ENCODE assay signal across 36 cellular contexts in the genomic region with DNA sequence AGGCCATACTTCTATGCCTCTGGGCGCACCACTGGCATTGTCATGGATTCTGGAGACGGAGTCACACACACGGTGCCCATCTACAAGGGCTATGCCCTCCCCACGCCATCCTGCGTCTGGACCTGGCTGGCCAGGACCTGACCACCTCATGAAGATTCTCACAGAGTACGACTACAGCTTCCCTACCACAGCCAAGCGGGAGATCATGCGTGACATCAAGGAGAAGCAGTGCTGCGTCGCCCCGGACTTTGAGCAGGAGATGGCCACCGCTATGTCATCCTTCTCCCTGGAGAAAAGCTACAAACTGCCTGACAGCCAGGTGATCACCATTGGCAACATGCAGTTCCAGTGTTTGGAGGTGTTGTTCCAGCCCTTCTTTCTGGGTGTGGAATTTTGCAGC. TPM values are rescaled to one million over a fixed set of nuclear protein-coding genes. Genes with fewer than 3 reads are reported as not detected.
"Had no signal": no experiment of that assay in that cellular context is flagged by ENCODE, and none has a peak within 500 bp of the region (broad histone marks: within the 10 kb centered on the region; RNA-seq: fewer than 3 reads in every experiment).

No MANE protein-coding gene starts in this region.

- H3K4me1 Mint-ChIP-seq: activated CD4-positive, alpha-beta memory T cell treated with anti-CD3 and anti-CD28 coated beads, Interleukin-2, amount 10 ng/mL, durations not matched to agents 7 days and 5 days; activated naive CD4-positive, alpha-beta T cell treated with anti-CD3 and anti-CD28 coated beads, Interleukin-2, amount 50 U/mL, for 24 hours; activated T-helper 17 cell treated with anti-CD3 and anti-CD28 coated beads, Interleukin-2, amount 50 U/mL, for 72 hours had no signal

- ATAC-seq: activated T-helper 17 cell treated with anti-CD3 and anti-CD28 coated beads, Interleukin-2, amount 50 U/mL, for 72 hours; PC-3 had no signal

- H3K27ac Mint-ChIP-seq: activated CD4-positive, alpha-beta memory T cell treated with anti-CD3 and anti-CD28 coated beads, Interleukin-2, amount 10 ng/mL, durations not matched to agents 7 days and 5 days; activated naive CD4-positive, alpha-beta T cell treated with anti-CD3 and anti-CD28 coated beads, Interleukin-2, amount 50 U/mL, for 24 hours; activated naive CD8-positive, alpha-beta T cell treated with anti-CD3 and anti-CD28 coated beads, Interleukin-2, amount 10 ng/mL, durations not matched to agents 7 days and 5 days; activated T-helper 17 cell treated with anti-CD3 and anti-CD28 coated beads, Interleukin-2, amount 50 U/mL, for 72 hours; IgD-negative memory B cell had no signal

- H3K27ac ChIP-seq: ascending aorta, Peyer's patch, WERI-Rb-1 had no signal

- H3K4me3 ChIP-seq: ascending aorta, Peyer's patch had no signal

- H3K27me3 Mint-ChIP-seq: activated CD4-positive, alpha-beta memory T cell treated with anti-CD3 and anti-CD28 coated beads, Interleukin-2, amount 10 ng/mL, durations not matched to agents 7 days and 5 days; activated naive CD4-positive, alpha-beta T cell treated with anti-CD3 and anti-CD28 coated beads, Interleukin-2, amount 50 U/mL, for 24 hours; activated naive CD8-positive, alpha-beta T cell treated with anti-CD3 and anti-CD28 coated beads, Interleukin-2, amount 10 ng/mL, durations not matched to agents 7 days and 5 days; activated T-helper 17 cell treated with anti-CD3 and anti-CD28 coated beads, Interleukin-2, amount 50 U/mL, for 72 hours; IgD-negative memory B cell had no signal

- H3K4me3 Mint-ChIP-seq: activated CD4-positive, alpha-beta memory T cell treated with anti-CD3 and anti-CD28 coated beads, Interleukin-2, amount 10 ng/mL, durations not matched to agents 7 days and 5 days; activated naive CD4-positive, alpha-beta T cell treated with anti-CD3 and anti-CD28 coated beads, Interleukin-2, amount 50 U/mL, for 24 hours; activated naive CD8-positive, alpha-beta T cell treated with anti-CD3 and anti-CD28 coated beads, Interleukin-2, amount 10 ng/mL, durations not matched to agents 7 days and 5 days; activated T-helper 17 cell treated with anti-CD3 and anti-CD28 coated beads, Interleukin-2, amount 50 U/mL, for 72 hours; IgD-negative memory B cell had no signal

- H3K9me3 Mint-ChIP-seq: activated CD4-positive, alpha-beta memory T cell treated with anti-CD3 and anti-CD28 coated beads, Interleukin-2, amount 10 ng/mL, durations not matched to agents 7 days and 5 days; activated naive CD8-positive, alpha-beta T cell treated with anti-CD3 and anti-CD28 coated beads, Interleukin-2, amount 10 ng/mL, durations not matched to agents 7 days and 5 days; activated T-helper 17 cell treated with anti-CD3 and anti-CD28 coated beads, Interleukin-2, amount 50 U/mL, for 72 hours had no signal

- H3K27me3 ChIP-seq: ascending aorta, Peyer's patch had no signal

- H3K4me1 ChIP-seq: ascending aorta, Peyer's patch had no signal

- H3K9me3 ChIP-seq: ascending aorta, Peyer's patch had no signal

- DNase-seq: activated CD4-positive, alpha-beta memory T cell treated with anti-CD3 and anti-CD28 coated beads, Interleukin-2, amount 10 ng/mL, durations not matched to agents 7 days and 5 days; activated CD4-positive, alpha-beta T cell treated with anti-CD3 and anti-CD28 coated beads for 1 hour; activated CD4-positive, alpha-beta T cell treated with anti-CD3 and anti-CD28 coated beads for 48 hours; activated CD4-positive, CD25-positive, alpha-beta regulatory T cell; activated CD8-positive, alpha-beta memory T cell treated with anti-CD3 and anti-CD28 coated beads, Interleukin-2, amount 50 U/mL, for 4 hours; activated effector memory CD4-positive, alpha-beta T cell treated with anti-CD3 and anti-CD28 coated beads, Interleukin-2, amount 50 U/mL, for 16 hours; activated naive CD4-positive, alpha-beta T cell; activated naive CD8-positive, alpha-beta T cell treated with anti-CD3 and anti-CD28 coated beads, Interleukin-2, amount 10 ng/mL, durations not matched to agents 7 days and 5 days; activated T-cell treated with anti-CD3 and anti-CD28 coated beads, Interleukin-2, amount 50 U/mL, for 48 hours; amygdala; Karpas-422; KBM-7; NCI-H1092; NCI-H1417; NCI-H146; NCI-H187; NCI-H2029 treated with DMSO at 0.1 percent for 48 hours; NCI-H2107; NCI-H2171; NCI-H510A; NCI-H526; NCI-H748 treated with DMSO at 0.1 percent for 48 hours; NK-92 treated with Interleukin-12 subunit alpha and Interleukin-12 subunit beta, amount 100 ng/mL, for 24 hours; PC-3; Peyer's patch; RPMI8226; SW 1271; T-helper 1 cell; T1000; WERI-Rb-1 had no signal

RNA-seq across cellular contexts. Expression of a gene that starts 23.8 kb away (rescaled TPM):
- total RNA-seq: ascending aorta, MCF 10A had no signal

RNA-seq across cellular contexts. Expression of a gene that starts 42.3 kb away (rescaled TPM):
- total RNA-seq: activated CD4-positive, alpha-beta memory T cell treated with anti-CD3 and anti-CD28 coated beads, Interleukin-2, amount 10 ng/mL, durations not matched to agents 7 days and 5 days; activated T-helper 17 cell treated with anti-CD3 and anti-CD28 coated beads, Interleukin-2, amount 50 U/mL, for 72 hours; ascending aorta; MCF 10A; PC-3; T-helper 2 cell treated with Interferon-gamma antibody and Interleukin-4, amounts not matched to agents 100 ng/mL and 5 ng/mL, for 36 hours had no signal
- polyA plus RNA-seq: IgD-negative memory B cell had no signal
